ENCODE assay signal across 27 cellular contexts in the genomic region with DNA sequence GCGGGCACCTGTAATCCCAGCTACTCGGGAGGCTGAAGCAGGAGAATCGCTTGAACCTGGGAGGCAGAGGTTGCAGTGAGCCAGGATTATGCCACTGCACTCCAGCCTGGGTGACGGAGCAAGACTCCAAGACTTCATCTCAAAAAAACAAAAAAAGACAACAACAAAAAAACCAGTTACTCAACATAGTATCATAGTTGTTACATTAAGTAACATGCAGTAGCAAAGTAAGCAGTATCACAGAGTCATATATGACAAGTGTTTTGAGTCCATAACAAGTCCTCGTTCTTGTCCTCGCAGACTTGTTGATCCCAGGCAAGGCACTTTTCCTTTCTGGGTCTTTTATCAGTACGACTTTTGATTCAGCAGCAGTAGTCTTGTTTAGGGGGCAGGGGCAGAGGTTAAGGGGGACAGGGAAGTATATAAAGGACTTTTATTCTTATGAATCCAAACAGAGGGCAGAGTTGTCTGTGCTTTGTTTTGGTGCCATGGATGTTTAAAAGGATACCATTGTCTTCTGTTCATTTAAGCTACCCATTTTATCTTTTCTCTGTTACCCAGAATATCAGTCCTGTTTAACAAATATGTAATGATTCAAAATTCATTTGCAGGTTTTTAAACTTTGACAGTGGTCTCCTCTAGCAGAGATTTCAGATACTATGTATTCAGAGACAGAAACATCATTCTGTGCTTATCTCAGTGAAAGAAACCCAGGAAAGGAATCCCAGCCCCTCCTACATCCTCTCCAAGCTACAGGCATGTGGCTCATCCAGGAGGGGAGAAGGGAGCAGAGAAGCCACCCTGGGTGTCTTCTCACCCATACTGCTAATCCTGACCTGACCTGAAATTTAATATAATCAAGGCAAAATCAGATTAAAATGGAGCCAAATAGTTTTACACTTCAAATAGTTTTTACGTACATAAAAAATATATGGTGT.
DNase-seq lines count a peak whose midpoint lies in the region; ATAC-seq and TF ChIP-seq lines count a peak whose summit lies in the region.
"Had no signal": no experiment of that assay in that cellular context is flagged by ENCODE, and none has a peak within 500 bp of the region (broad histone marks: within the 10 kb centered on the region; RNA-seq: fewer than 3 reads in every experiment).

No MANE protein-coding gene starts in this region.

- peak; percentile 17 for DNase-seq in EH (ENCODE audit: low read depth)
- DNase-seq in dorsolateral prefrontal cortex = no peak
- peak; percentile 6 for DNase-seq in kidney tubule cell (ENCODE audit: low spot score)
- peak; percentile 71 for DNase-seq in putamen (ENCODE audit: low spot score)
- no peak for DNase-seq in NCI-H2227 treated with DMSO at 0.1 percent for 48 hours (lab: John Stamatoyannopoulos, UW)
- DNase-seq in MM.1S = no peak
- DNase-seq in PC-9 = no peak
- DNase-seq: activated CD8-positive, alpha-beta memory T cell treated with anti-CD3 and anti-CD28 coated beads for 24 hours; activated naive CD4-positive, alpha-beta T cell; activated T-cell treated with anti-CD3 and anti-CD28 coated beads, Interleukin-2, amount 50 U/mL, for 24 hours; DMS53; glutamatergic neuron; HCEC 1CT; MV-4-11; natural killer cell; NCI-H146; NCI-H524; RPMI8226; sigmoid colon; stimulated activated CD4-positive, alpha-beta T cell treated with anti-CD3 and anti-CD28 coated beads, Interleukin-15, amount 100 ng/mL, for 24 hours; stimulated activated naive CD8-positive, alpha-beta T cell treated with anti-CD3 and anti-CD28 coated beads, Interleukin-15, amount 100 ng/mL, for 72 hours; upper lobe of left lung had no signal

- H2AFZ ChIP-seq in MM.1S (ENCODE audit: low read length) (no peak overlapping the region), PC-9 (no peak overlapping the region)
- H2AFZ ChIP-seq: parathyroid adenoma had no signal

- TF ChIP-seq CTCF in dorsolateral prefrontal cortex (IDR thresholded peaks at IDR 0.05 in 54 of 56, conservative IDR thresholded peaks at IDR 0.05 in 2 of 56; ENCODE audit: low read depth in 1 of 56, partially characterized antibody in 56 of 56) (peak in 8 of 56 donors; percentile 12 to 41 (median 20)), MM.1S (IDR thresholded peaks at IDR 0.05; ENCODE audit: low read length) (no peak), PC-9 (conservative IDR thresholded peaks at IDR 0.05) (no peak)

- POLR2A ChIA-PET in PC-9 (lab: Charles Lee; ENCODE audit: unreplicated experiment) = no interaction called here

- H3K4me2 ChIP-seq in MM.1S (ENCODE audit: low read depth, low read length) (no peak overlapping the region), PC-9 (no peak overlapping the region)

- H3K27me3 ChIP-seq in dorsolateral prefrontal cortex (no peaks in the 10 kb centered on the region), MM.1S (replicated peaks; ENCODE audit: insufficient read depth, low read length) (no peaks in the 10 kb centered on the region), PC-9 (ENCODE audit: insufficient read depth, low read depth) (no peaks in the 10 kb centered on the region)
- H3K27me3 ChIP-seq: breast epithelium, sigmoid colon, upper lobe of left lung had no signal

- intact Hi-C loops in dorsolateral prefrontal cortex (cut with DNase I) (loop anchor here (2.0 to 10.0 kb wide), 3 partner anchors 81 to 137 kb away; partner anchors contain the start of gene HIVEP1 (in 1 of the 2)), PC-9 (cut with micrococcal nuclease; ENCODE audit: unreplicated experiment) (no loop called here)

- H4K20me1 ChIP-seq in MM.1S (ENCODE audit: insufficient read depth, low read length) = no peaks in the 10 kb centered on the region
- H4K20me1 ChIP-seq in PC-9 (ENCODE audit: insufficient read depth) = no peaks in the 10 kb centered on the region

- CTCF ChIA-PET in PC-9 (lab: Charles Lee) = interaction anchor here (0.6 kb wide), 1 partner anchor 134 kb away, joined by 7 read pairs; no protein-coding TSS in a partner anchor

- H3K9me3 ChIP-seq in MM.1S (replicated peaks; ENCODE audit: insufficient read depth, low read length) (no peaks in the 10 kb centered on the region), PC-9 (ENCODE audit: insufficient read depth, low read depth) (no peaks in the 10 kb centered on the region)
- H3K9me3 ChIP-seq: A549, breast epithelium, sigmoid colon, upper lobe of left lung had no signal

- H3K79me2 ChIP-seq in MM.1S (ENCODE audit: low read length) (no peaks in the 10 kb centered on the region), PC-9 (ENCODE audit: low read depth) (no peaks in the 10 kb centered on the region)
- H3K79me2 ChIP-seq: parathyroid adenoma had no signal

- no peaks in the 10 kb centered on the region for H3F3A ChIP-seq in MM.1S (ENCODE audit: insufficient read depth, low read length)
- H3F3A ChIP-seq in PC-9 (ENCODE audit: insufficient read depth, low read depth) = peaks cover 30% of the 10 kb centered on the region

- H3K9ac ChIP-seq in MM.1S (ENCODE audit: low read length) = no peak overlapping the region
- H3K9ac ChIP-seq: parathyroid adenoma had no signal

- H3K9me2 ChIP-seq in MM.1S (replicated peaks; ENCODE audit: insufficient read depth, low read length) (no peaks in the 10 kb centered on the region), PC-9 (ENCODE audit: insufficient read depth) (no peaks in the 10 kb centered on the region)

- H3K36me3 ChIP-seq in MM.1S (replicated peaks; ENCODE audit: insufficient read depth, low read length) (no peaks in the 10 kb centered on the region), PC-9 (ENCODE audit: low read depth) (no peaks in the 10 kb centered on the region)
- H3K36me3 ChIP-seq: breast epithelium, sigmoid colon, upper lobe of left lung had no signal

- no peak for ATAC-seq in GM18907 (IDR thresholded peaks at IDR 0.05; ENCODE audit: unreplicated experiment)
- ATAC-seq: A549; natural killer cell; stimulated activated naive CD8-positive, alpha-beta T cell treated with anti-CD3 and anti-CD28 coated beads, Interleukin-15, amount 100 ng/mL, for 72 hours had no signal

- no peaks in the 10 kb centered on the region for H3K4me1 ChIP-seq in MM.1S (ENCODE audit: low read length)
- H3K4me1 ChIP-seq in PC-9 (replicated peaks; ENCODE audit: insufficient read depth) = peaks cover 30% of the 10 kb centered on the region
- H3K4me1 ChIP-seq: breast epithelium, parathyroid adenoma, upper lobe of left lung had no signal

- no TSS peak for BruUV-seq in PC-9 (replicated peaks; lab: Mats Ljungman, UMichigan)

- peak overlapping the region in 20 of 59 donors; percentile 1 to 45 (median 18) for H3K4me3 ChIP-seq in dorsolateral prefrontal cortex
- H3K4me3 ChIP-seq in MM.1S (ENCODE audit: low read length) = no peak overlapping the region
- no peak overlapping the region for H3K4me3 ChIP-seq in PC-9
- H3K4me3 ChIP-seq: A549, breast epithelium, coronary artery, sigmoid colon, upper lobe of left lung had no signal

- H3K27ac ChIP-seq in dorsolateral prefrontal cortex (peak overlapping the region in 58 of 59 donors; percentile 27 to 94 (median 85)), MM.1S (ENCODE audit: low read length) (no peak overlapping the region), PC-9 (no peak overlapping the region)
- H3K27ac ChIP-seq: breast epithelium, coronary artery, parathyroid adenoma, sigmoid colon, upper lobe of left lung had no signal

Comparison
In these comparisons a context has a peak if more than half of its experiments do, and no peak if none do; other contexts are left out.
1. DNase-seq: peak in EH (single experiment), kidney tubule cell (single experiment) and putamen (single experiment); none in dorsolateral prefrontal cortex (0 of 10), NCI-H2227 treated with DMSO at 0.1 percent for 48 hours (single experiment), MM.1S (single experiment) and PC-9 (0 of 2).
2. H3K27ac ChIP-seq: peak in dorsolateral prefrontal cortex (58 of 59); none in MM.1S (single experiment) and PC-9 (single experiment).